Comparison of ENCODE assay signal across 24 cellular contexts in the genomic region with DNA sequence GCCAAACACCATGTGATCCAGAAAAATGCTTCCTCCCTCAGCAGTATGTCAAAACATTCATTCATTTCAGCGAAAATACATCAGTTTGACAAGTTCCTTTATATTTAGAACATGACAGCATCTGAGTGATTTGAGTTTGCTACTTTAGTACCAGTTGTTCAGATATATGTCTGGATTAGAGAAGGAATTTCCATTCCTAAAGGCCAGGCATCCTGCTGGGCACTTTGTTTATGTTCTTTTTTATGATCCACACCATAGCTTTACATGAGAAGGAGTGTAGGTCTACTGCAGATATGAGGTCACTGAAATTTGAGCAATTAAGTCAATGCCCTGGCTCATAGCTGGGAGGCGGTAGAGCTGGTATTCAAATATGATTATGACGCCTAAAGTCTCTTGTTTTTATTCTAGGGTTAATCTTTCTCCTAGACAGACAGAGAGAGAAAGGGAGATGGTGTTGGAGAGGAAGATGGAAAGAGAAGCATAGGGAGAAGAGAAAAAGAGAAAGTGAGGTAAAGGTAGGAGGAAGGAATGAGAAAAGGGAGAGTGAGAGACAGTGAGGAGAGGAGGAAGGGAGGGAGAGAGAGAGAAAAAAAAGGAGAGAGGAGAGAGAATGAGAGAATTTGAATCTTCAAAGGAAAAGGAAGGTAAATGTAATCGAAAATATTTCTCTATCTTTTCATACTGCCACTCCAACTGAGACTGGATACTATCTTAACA.
"Had no signal": no experiment of that assay in that cellular context is flagged by ENCODE, and none has a peak within 500 bp of the region (broad histone marks: within the 10 kb centered on the region; RNA-seq: fewer than 3 reads in every experiment).

No MANE protein-coding gene starts in this region.

- H3K9me3 Mint-ChIP-seq: naive thymus-derived CD8-positive, alpha-beta T cell; nephron; stimulated activated naive B cell treated with anti-CD40 and anti-IgM and Interleukin-4, amounts not matched to agents 10 μg/mL and 1 μg/mL and 100 μg/mL, for 72 hours had no signal

- DNase-seq: islet precursor cell; left cardiac atrium; lower lobe of right lung; mammary epithelial cell; mesenchymal stem cell; naive thymus-derived CD8-positive, alpha-beta T cell; ovary; retina; stimulated activated CD4-positive, alpha-beta T cell treated with anti-CD3 and anti-CD28 coated beads, Interleukin-12 subunit alpha, Interleukin-12 subunit beta, amount 100 ng/mL, for 4 hours; stimulated activated CD4-positive, alpha-beta T cell treated with anti-CD3 and anti-CD28 coated beads, Interleukin-15, amount 100 ng/mL, for 24 hours; stimulated activated CD4-positive, alpha-beta T cell treated with anti-CD3 and anti-CD28 coated beads, Interleukin-2, amount 100 ng/mL, for 24 hours; stimulated activated CD4-positive, alpha-beta T cell treated with anti-CD3 and anti-CD28 coated beads, Interleukin-4, amount 100 ng/mL, for 1 hour; stimulated activated naive B cell treated with anti-CD40 and anti-IgM and Interleukin-4, amounts not matched to agents 10 μg/mL and 1 μg/mL and 100 μg/mL, for 72 hours; stimulated activated naive CD8-positive, alpha-beta T cell treated with anti-CD3 and anti-CD28 coated beads, Interleukin-15, Interleukin-2, amounts not matched to agents 100 U/mL and 50 U/mL, for 24 hours; stomach; testis; thyroid gland; transverse colon; upper lobe of left lung had no signal

- H3K4me1 Mint-ChIP-seq: naive thymus-derived CD8-positive, alpha-beta T cell had no signal

- H3K36me3 Mint-ChIP-seq: naive thymus-derived CD8-positive, alpha-beta T cell; stimulated activated naive B cell treated with anti-CD40 and anti-IgM and Interleukin-4, amounts not matched to agents 10 μg/mL and 1 μg/mL and 100 μg/mL, for 72 hours had no signal

- H3K4me3 Mint-ChIP-seq: naive thymus-derived CD8-positive, alpha-beta T cell; nephron; stimulated activated naive B cell treated with anti-CD40 and anti-IgM and Interleukin-4, amounts not matched to agents 10 μg/mL and 1 μg/mL and 100 μg/mL, for 72 hours had no signal

- H3K27me3 Mint-ChIP-seq: progenitor cell of endocrine pancreas; stimulated activated naive B cell treated with anti-CD40 and anti-IgM and Interleukin-4, amounts not matched to agents 10 μg/mL and 1 μg/mL and 100 μg/mL, for 72 hours had no signal

- ATAC-seq: left cardiac atrium; left lobe of liver; lower lobe of right lung; naive thymus-derived CD8-positive, alpha-beta T cell; right cardiac atrium; sciatic nerve; stimulated activated naive B cell treated with anti-CD40 and anti-IgM and Interleukin-4, amounts not matched to agents 10 μg/mL and 1 μg/mL and 100 μg/mL, for 72 hours; stimulated activated naive CD8-positive, alpha-beta T cell treated with anti-CD3 and anti-CD28 coated beads, Interleukin-15, Interleukin-2, amounts not matched to agents 100 U/mL and 50 U/mL, for 24 hours had no signal

- H3K27ac Mint-ChIP-seq: nephron; progenitor cell of endocrine pancreas; stimulated activated naive B cell treated with anti-CD40 and anti-IgM and Interleukin-4, amounts not matched to agents 10 μg/mL and 1 μg/mL and 100 μg/mL, for 72 hours had no signal
